Comparison of ENCODE assay signal across 18 cellular contexts in genomic region chr9:115513148-115513547, GRCh38.
DNase-seq lines count a peak whose midpoint lies in the region; ATAC-seq and TF ChIP-seq lines count a peak whose summit lies in the region.
"Had no signal": no experiment of that assay in that cellular context is flagged by ENCODE, and none has a peak within 500 bp of the region (broad histone marks: within the 10 kb centered on the region; RNA-seq: fewer than 3 reads in every experiment).

No MANE protein-coding gene starts in this region.

- no peaks in the 10 kb centered on the region for H3K36me3 ChIP-seq in neuronal stem cell (replicated peaks in 1 of 2; ENCODE audit: control insufficient read depth in 2 of 2, insufficient read depth in 2 of 2, low read length in 2 of 2)

- H3K9me3 Mint-ChIP-seq in WTC11 = no peaks in the 10 kb centered on the region
- no peaks in the 10 kb centered on the region for H3K9me3 Mint-ChIP-seq in activated naive CD4-positive, alpha-beta T cell treated with anti-CD3 and anti-CD28 coated beads, Interleukin-2, amount 10 ng/mL, durations not matched to agents 7 days and 5 days
- no peaks in the 10 kb centered on the region for H3K9me3 Mint-ChIP-seq in activated T-helper 1 cell treated with anti-CD3 and anti-CD28 coated beads, Interleukin-12 subunit alpha, Interleukin-12 subunit beta, Interleukin-2, Interleukin-4 antibody, amounts not matched to agents 30 ng/mL and 10 ng/mL and 1 ng/mL, durations not matched to agents 14 hours and 24 hours and 36 hours

- no peak overlapping the region for H2BK5ac ChIP-seq in neuronal stem cell (ENCODE audit: low read length)

- H3K4me3 Mint-ChIP-seq in WTC11 = no peak overlapping the region
- no peak overlapping the region for H3K4me3 Mint-ChIP-seq in activated naive CD4-positive, alpha-beta T cell treated with anti-CD3 and anti-CD28 coated beads, Interleukin-2, amount 10 ng/mL, durations not matched to agents 7 days and 5 days
- no peak overlapping the region for H3K4me3 Mint-ChIP-seq in activated T-helper 1 cell treated with anti-CD3 and anti-CD28 coated beads, Interleukin-12 subunit alpha, Interleukin-12 subunit beta, Interleukin-2, Interleukin-4 antibody, amounts not matched to agents 30 ng/mL and 10 ng/mL and 1 ng/mL, durations not matched to agents 14 hours and 24 hours and 36 hours
- H3K4me3 Mint-ChIP-seq: B cell had no signal

- H3K9me3 ChIP-seq in neuronal stem cell (replicated peaks in 1 of 2; ENCODE audit: control insufficient read depth in 2 of 2, insufficient read depth in 1 of 2, low read depth in 1 of 2, low read length in 2 of 2) = no peaks in the 10 kb centered on the region

- TF ChIP-seq CTCF in WTC11 (IDR thresholded peaks at IDR 0.05) = no peak

- no peak overlapping the region for H3K23ac ChIP-seq in neuronal stem cell (ENCODE audit: low read depth, low read length, poor library complexity)

- H3K14ac ChIP-seq in neuronal stem cell (ENCODE audit: low read length) = no peak overlapping the region

- no peak overlapping the region for H4K8ac ChIP-seq in neuronal stem cell (ENCODE audit: low read depth, low read length)

- CTCF ChIA-PET in WTC11 (lab: Charles Lee) = interaction anchor here (1.0 kb wide), 1 partner anchor 11 kb away, joined by 3 read pairs; no protein-coding TSS in a partner anchor
- CTCF ChIA-PET in activated naive CD4-positive, alpha-beta T cell treated with anti-CD3 and anti-CD28 coated beads, Interleukin-2, amount 10 ng/mL, durations not matched to agents 7 days and 5 days (lab: Charles Lee) = no interaction called here

- intact Hi-C loops in activated T-helper 1 cell treated with anti-CD3 and anti-CD28 coated beads, Interleukin-12 subunit alpha, Interleukin-12 subunit beta, Interleukin-2, Interleukin-4 antibody, amounts not matched to agents 30 ng/mL and 10 ng/mL and 1 ng/mL, durations not matched to agents 14 hours and 24 hours and 36 hours (cut with micrococcal nuclease) = no loop called here

- H4K91ac ChIP-seq in neuronal stem cell (ENCODE audit: low read depth, low read length, poor library complexity) = no peak overlapping the region

- H2AFZ ChIP-seq in neuronal stem cell (ENCODE audit: low read length) = no peak overlapping the region
- H2AFZ ChIP-seq: GM23248 had no signal

- H2BK12ac ChIP-seq in neuronal stem cell (ENCODE audit: low read length) = no peak overlapping the region

- H3K27ac ChIP-seq in neuronal stem cell (replicated peaks; ENCODE audit: low read length) = no peak overlapping the region
- H3K27ac ChIP-seq: GM23248 had no signal

- H3K4me3 ChIP-seq in neuronal stem cell (ENCODE audit: low read length in 2 of 2) = no peak overlapping the region
- H3K4me3 ChIP-seq: GM23248, SK-N-MC had no signal

- no peak overlapping the region for H3K18ac ChIP-seq in neuronal stem cell (ENCODE audit: low read length)

- POLR2A ChIA-PET in WTC11 (lab: Charles Lee) = interaction anchor here (1.9 kb wide), 1 partner anchor 15 kb away, joined by 5 read pairs; no protein-coding TSS in a partner anchor

- peaks cover 0 to 8% of the 10 kb centered on the region in 2 donors for H3K4me1 ChIP-seq in neuronal stem cell (ENCODE audit: control insufficient read depth in 2 of 2, insufficient read depth in 1 of 2, low read depth in 1 of 2, low read length in 2 of 2)

- ATAC-seq in WTC11 (peak; percentile 55), GM19324 (IDR thresholded peaks at IDR 0.05; ENCODE audit: low FRiP score, unreplicated experiment) (no peak)

- DNase-seq in NCI-H510A treated with DMSO at 0.1 percent for 48 hours (lab: John Stamatoyannopoulos, UW) (peak; percentile 68), NCI-H510A (lab: John Stamatoyannopoulos, UW) (no peak), NCI-H446 (lab: John Stamatoyannopoulos, UW) (peak; percentile 9 to 40), WTC11 (ENCODE audit: low spot score) (no peak), neuronal stem cell (ENCODE audit: low spot score) (no peak)
- DNase-seq in activated naive CD4-positive, alpha-beta T cell treated with anti-CD3 and anti-CD28 coated beads, Interleukin-2, amount 10 ng/mL, durations not matched to agents 7 days and 5 days = no peak
- DNase-seq in activated T-helper 1 cell treated with anti-CD3 and anti-CD28 coated beads, Interleukin-12 subunit alpha, Interleukin-12 subunit beta, Interleukin-2, Interleukin-4 antibody, amounts not matched to agents 30 ng/mL and 10 ng/mL and 1 ng/mL, durations not matched to agents 14 hours and 24 hours and 36 hours (ENCODE audit: low spot score) = no peak
- DNase-seq: 8988T; GDM1; GM23248; MM.1S; NCI-H1694 treated with DMSO at 0.1 percent for 48 hours; NCI-H526; NK-92 treated with Interleukin-12 subunit alpha and Interleukin-12 subunit beta, amount 100 ng/mL, for 24 hours; Right ventricle myocardium superior had no signal

- H3K27me3 Mint-ChIP-seq in WTC11 (ENCODE audit: low read depth) = no peaks in the 10 kb centered on the region
- no peaks in the 10 kb centered on the region for H3K27me3 Mint-ChIP-seq in activated naive CD4-positive, alpha-beta T cell treated with anti-CD3 and anti-CD28 coated beads, Interleukin-2, amount 10 ng/mL, durations not matched to agents 7 days and 5 days
- H3K27me3 Mint-ChIP-seq in activated T-helper 1 cell treated with anti-CD3 and anti-CD28 coated beads, Interleukin-12 subunit alpha, Interleukin-12 subunit beta, Interleukin-2, Interleukin-4 antibody, amounts not matched to agents 30 ng/mL and 10 ng/mL and 1 ng/mL, durations not matched to agents 14 hours and 24 hours and 36 hours (ENCODE audit: insufficient read depth) = no peaks in the 10 kb centered on the region

- peak overlapping the region; percentile 20; the same call in 1 of the 2 replicates for H3K27ac Mint-ChIP-seq in WTC11
- no peak overlapping the region for H3K27ac Mint-ChIP-seq in activated naive CD4-positive, alpha-beta T cell treated with anti-CD3 and anti-CD28 coated beads, Interleukin-2, amount 10 ng/mL, durations not matched to agents 7 days and 5 days
- H3K27ac Mint-ChIP-seq in activated T-helper 1 cell treated with anti-CD3 and anti-CD28 coated beads, Interleukin-12 subunit alpha, Interleukin-12 subunit beta, Interleukin-2, Interleukin-4 antibody, amounts not matched to agents 30 ng/mL and 10 ng/mL and 1 ng/mL, durations not matched to agents 14 hours and 24 hours and 36 hours = no peak overlapping the region
- H3K27ac Mint-ChIP-seq: B cell had no signal

- H2AK5ac ChIP-seq in neuronal stem cell (ENCODE audit: low read depth, low read length) = no peak overlapping the region

- no peak overlapping the region for H2BK15ac ChIP-seq in neuronal stem cell (ENCODE audit: low read length)

- no peak overlapping the region for H2BK120ac ChIP-seq in neuronal stem cell (ENCODE audit: low read depth, low read length)

- no peaks in the 10 kb centered on the region for H3K27me3 ChIP-seq in neuronal stem cell (ENCODE audit: control insufficient read depth in 3 of 3, insufficient read depth in 3 of 3, low read depth in 1 of 3, low read length in 3 of 3)

- H3K4me2 ChIP-seq in neuronal stem cell (ENCODE audit: insufficient read depth, low read length, poor library complexity, severe bottlenecking) = no peak overlapping the region

- H3K79me1 ChIP-seq in neuronal stem cell (ENCODE audit: low read depth, low read length) = no peaks in the 10 kb centered on the region

- H3K36me3 Mint-ChIP-seq in WTC11 = peaks cover 39% of the 10 kb centered on the region
- H3K36me3 Mint-ChIP-seq in activated naive CD4-positive, alpha-beta T cell treated with anti-CD3 and anti-CD28 coated beads, Interleukin-2, amount 10 ng/mL, durations not matched to agents 7 days and 5 days = no peaks in the 10 kb centered on the region
- H3K36me3 Mint-ChIP-seq in activated T-helper 1 cell treated with anti-CD3 and anti-CD28 coated beads, Interleukin-12 subunit alpha, Interleukin-12 subunit beta, Interleukin-2, Interleukin-4 antibody, amounts not matched to agents 30 ng/mL and 10 ng/mL and 1 ng/mL, durations not matched to agents 14 hours and 24 hours and 36 hours (ENCODE audit: low read depth) = no peaks in the 10 kb centered on the region

- H3K9ac ChIP-seq in neuronal stem cell (ENCODE audit: low read depth, low read length, poor library complexity) = no peak overlapping the region
- H3K9ac ChIP-seq: GM23248 had no signal

- no CpG with 5 or more reads among the region's 3 CpGs for WGBS in neuronal stem cell (ENCODE audit: extremely low coverage in 2 of 2, insufficient read length in 2 of 2, insufficient replicate concordance in 1 of 2), 2 donors

- peaks cover 38% of the 10 kb centered on the region for H3K4me1 Mint-ChIP-seq in WTC11
- H3K4me1 Mint-ChIP-seq in activated naive CD4-positive, alpha-beta T cell treated with anti-CD3 and anti-CD28 coated beads, Interleukin-2, amount 10 ng/mL, durations not matched to agents 7 days and 5 days = no peaks in the 10 kb centered on the region
- no peaks in the 10 kb centered on the region for H3K4me1 Mint-ChIP-seq in activated T-helper 1 cell treated with anti-CD3 and anti-CD28 coated beads, Interleukin-12 subunit alpha, Interleukin-12 subunit beta, Interleukin-2, Interleukin-4 antibody, amounts not matched to agents 30 ng/mL and 10 ng/mL and 1 ng/mL, durations not matched to agents 14 hours and 24 hours and 36 hours (ENCODE audit: low read depth)
- H3K4me1 Mint-ChIP-seq: B cell had no signal

- H3K4ac ChIP-seq in neuronal stem cell (ENCODE audit: low read length) = no peak overlapping the region

TF ChIP-seq in WTC11, 78 proteins besides CTCF, POLR2A, EP300 and RAD21 (continues in another document):
- no peak for TF ChIP-seq CREM (CRISPR knock-in tag; IDR thresholded peaks at IDR 0.05)
- TF ChIP-seq ERG (CRISPR knock-in tag; IDR thresholded peaks at IDR 0.05) = no peak

Comparison
In these comparisons a context has a peak if more than half of its experiments do, and no peak if none do; other contexts are left out.
1. DNase-seq: peak in NCI-H510A treated with DMSO at 0.1 percent for 48 hours (single experiment) and NCI-H446 (2 of 2); none in NCI-H510A (single experiment), WTC11 (single experiment), activated naive CD4-positive, alpha-beta T cell treated with anti-CD3 and anti-CD28 coated beads, Interleukin-2, amount 10 ng/mL, durations not matched to agents 7 days and 5 days (single experiment), activated T-helper 1 cell treated with anti-CD3 and anti-CD28 coated beads, Interleukin-12 subunit alpha, Interleukin-12 subunit beta, Interleukin-2, Interleukin-4 antibody, amounts not matched to agents 30 ng/mL and 10 ng/mL and 1 ng/mL, durations not matched to agents 14 hours and 24 hours and 36 hours (single experiment) and neuronal stem cell (single experiment).